Comparison of ENCODE assay signal across 2 cellular contexts in the genomic region with DNA sequence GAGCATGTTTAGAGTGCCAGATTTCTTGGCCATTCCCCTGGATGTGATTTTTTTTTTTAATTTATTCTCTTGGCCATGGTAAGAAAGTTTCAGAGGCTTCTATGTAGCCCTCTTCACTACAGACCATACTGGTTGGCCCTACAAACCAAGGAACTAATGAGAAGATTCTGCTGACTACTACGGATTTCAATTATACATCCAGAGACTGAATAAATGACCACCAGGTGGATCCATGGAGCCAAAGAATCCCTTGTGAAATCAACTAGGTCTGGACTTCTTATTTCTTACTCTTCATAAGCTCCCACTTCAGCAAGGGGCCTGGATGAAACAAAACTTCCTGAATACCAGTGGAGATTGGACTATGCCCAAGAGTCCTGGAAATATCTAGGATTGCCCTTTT.
A peak's percentile ranks its signal among the peaks of the same experiment; 100 is the strongest.
TF ChIP-seq lines count a peak whose summit lies in the region.

No MANE protein-coding gene starts in this region.

TF ChIP-seq in K562, 482 proteins besides CTCF, POLR2A, EP300 and RAD21 (continued from another document):
- TF ChIP-seq, protein P1, sequence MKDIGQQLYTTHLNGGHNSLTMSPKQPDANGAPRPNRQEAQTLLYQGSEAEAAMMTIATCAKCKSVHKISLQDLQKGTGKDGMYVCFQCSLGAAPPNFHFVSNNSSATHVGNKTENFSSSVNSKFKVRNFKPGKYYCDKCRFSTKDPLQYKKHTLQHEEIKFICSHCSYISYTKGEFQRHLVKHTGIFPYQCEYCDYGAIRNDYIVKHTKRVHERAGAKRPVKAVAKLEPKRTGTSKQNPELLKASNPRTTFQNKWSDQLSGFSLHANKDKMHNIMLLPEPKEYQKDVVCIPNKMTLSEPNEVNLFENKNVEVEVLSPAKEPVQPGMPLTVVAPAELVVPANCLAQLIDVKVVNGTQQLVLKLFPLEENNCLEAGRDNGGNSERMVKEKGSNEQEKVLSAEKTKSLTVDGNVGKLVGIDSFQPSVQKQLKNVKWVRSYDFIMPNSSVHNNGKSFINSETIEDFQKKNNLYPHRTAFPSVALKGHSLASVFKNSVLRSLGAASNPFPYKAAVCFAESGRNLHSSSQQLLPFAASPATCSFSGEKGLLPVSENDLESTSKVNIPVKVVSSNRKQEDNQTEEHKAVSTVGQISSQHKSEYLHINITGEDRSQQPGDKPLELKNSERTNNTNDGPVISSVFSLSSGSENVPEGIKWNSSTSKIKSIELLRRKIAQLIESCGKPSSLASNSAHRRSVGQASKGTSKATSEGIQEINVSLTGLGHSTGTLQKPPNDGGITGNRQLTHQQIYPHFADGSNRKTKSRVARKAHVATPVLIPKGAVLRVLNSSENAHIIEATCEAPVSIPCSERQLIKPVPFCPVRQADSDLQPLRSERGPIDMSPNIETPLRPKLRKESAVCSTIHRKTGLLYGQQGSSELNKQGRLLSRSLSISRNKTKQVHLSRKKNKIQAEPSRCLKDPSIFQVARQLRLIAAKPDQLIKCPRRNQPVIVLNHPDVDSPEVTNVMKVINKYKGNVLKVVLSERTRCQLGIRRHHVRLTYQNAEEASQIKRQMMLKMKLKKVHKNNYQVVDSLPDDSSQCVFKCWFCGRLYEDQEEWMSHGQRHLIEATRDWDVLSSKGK (CRISPR knock-in tag; IDR thresholded peaks at IDR 0.05): no peak
- TF ChIP-seq PHTF2 (CRISPR knock-in tag; IDR thresholded peaks at IDR 0.05) (no peak), MAFK (IDR thresholded peaks at IDR 0.05; ENCODE audit: low read length) (peak; percentile 80), ZNF316 (IDR thresholded peaks at IDR 0.05) (peak; percentile 89), TGIF2 (CRISPR knock-in tag; IDR thresholded peaks at IDR 0.05) (no peak), PHF8 (IDR thresholded peaks at IDR 0.05; ENCODE audit: borderline replicate concordance, low read length) (no peak), CCAR2 (IDR thresholded peaks at IDR 0.05; ENCODE audit: low read depth, low read length) (no peak), MAFF (IDR thresholded peaks at IDR 0.05; ENCODE audit: low read length) (peak; percentile 83)

TF ChIP-seq in SK-N-SH, 30 proteins besides CTCF, POLR2A, EP300 and RAD21 (continued from another document):
- TF ChIP-seq CHD2 (IDR thresholded peaks at IDR 0.05; ENCODE audit: low read length, partially characterized antibody) (no peak), POLR2AphosphoS5 (IDR thresholded peaks at IDR 0.05; ENCODE audit: low read depth, low read length) (no peak), MEF2A (IDR thresholded peaks at IDR 0.05; ENCODE audit: borderline replicate concordance, low read depth) (no peak), FOXM1 (IDR thresholded peaks at IDR 0.05; ENCODE audit: low read depth) (no peak), NRF1 (IDR thresholded peaks at IDR 0.05; ENCODE audit: low read depth, low read length) (no peak), RXRA (IDR thresholded peaks at IDR 0.05; ENCODE audit: borderline replicate concordance, low read depth) (no peak), SIN3A (IDR thresholded peaks at IDR 0.05; ENCODE audit: borderline replicate concordance, low read depth, low read length) (no peak)
- TF ChIP-seq, protein P2, sequence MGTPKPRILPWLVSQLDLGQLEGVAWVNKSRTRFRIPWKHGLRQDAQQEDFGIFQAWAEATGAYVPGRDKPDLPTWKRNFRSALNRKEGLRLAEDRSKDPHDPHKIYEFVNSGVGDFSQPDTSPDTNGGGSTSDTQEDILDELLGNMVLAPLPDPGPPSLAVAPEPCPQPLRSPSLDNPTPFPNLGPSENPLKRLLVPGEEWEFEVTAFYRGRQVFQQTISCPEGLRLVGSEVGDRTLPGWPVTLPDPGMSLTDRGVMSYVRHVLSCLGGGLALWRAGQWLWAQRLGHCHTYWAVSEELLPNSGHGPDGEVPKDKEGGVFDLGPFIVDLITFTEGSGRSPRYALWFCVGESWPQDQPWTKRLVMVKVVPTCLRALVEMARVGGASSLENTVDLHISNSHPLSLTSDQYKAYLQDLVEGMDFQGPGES (IDR thresholded peaks at IDR 0.05; ENCODE audit: low read depth, low read length): no peak
TF ChIP-seq in SK-N-SH: peak in this region for 0.
